9 cellular contexts compared by ENCODE assay signal in the genomic region with DNA sequence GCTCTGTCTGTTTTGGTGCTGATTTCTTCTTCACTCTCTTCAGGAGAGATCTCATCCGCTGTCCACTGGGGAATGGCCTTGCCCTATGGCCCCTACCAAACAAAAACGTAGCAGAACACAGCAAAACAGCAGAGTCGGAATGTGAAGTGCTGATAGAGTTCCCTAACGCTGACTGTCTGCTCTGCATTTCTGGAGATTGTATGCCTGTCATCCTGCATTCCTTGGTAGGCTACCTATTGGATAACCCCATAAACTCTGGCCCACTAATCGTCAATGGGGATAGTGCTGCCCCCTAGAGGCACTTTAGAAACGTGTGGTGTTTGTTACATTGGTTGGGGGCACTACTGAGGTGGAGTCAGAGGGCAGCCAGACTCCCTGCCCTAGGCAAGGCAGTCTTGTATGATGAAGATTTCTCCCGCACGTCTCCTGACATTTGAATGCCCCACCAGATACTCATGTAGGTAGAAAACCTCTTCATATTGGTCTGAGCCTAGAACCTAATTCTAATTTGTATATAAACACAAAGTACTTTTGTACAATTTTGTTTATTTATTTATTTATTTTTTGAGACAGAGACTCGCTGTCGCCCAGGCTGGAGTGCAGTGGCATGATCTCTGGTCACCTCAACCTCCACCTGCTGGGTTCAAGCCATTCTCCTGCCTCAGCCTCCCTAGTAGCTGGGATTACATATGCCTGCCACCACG. TPM values are rescaled to one million over a fixed set of nuclear protein-coding genes. Genes with fewer than 3 reads are reported as not detected.
DNase-seq lines count a peak whose midpoint lies in the region; ATAC-seq and TF ChIP-seq lines count a peak whose summit lies in the region.
"Had no signal": no experiment of that assay in that cellular context is flagged by ENCODE, and none has a peak within 500 bp of the region (broad histone marks: within the 10 kb centered on the region; RNA-seq: fewer than 3 reads in every experiment).

No MANE protein-coding gene starts in this region.

- H3K36me3 Mint-ChIP-seq in HFFc6 (ENCODE audit: low read depth) = no peaks in the 10 kb centered on the region
- H3K36me3 Mint-ChIP-seq in nephron (ENCODE audit: low read depth) = no peaks in the 10 kb centered on the region
- H3K36me3 Mint-ChIP-seq: IgD-negative memory B cell had no signal

- H3K4me3 Mint-ChIP-seq in HFFc6 = no peak overlapping the region
- no peak overlapping the region for H3K4me3 Mint-ChIP-seq in nephron
- H3K4me3 Mint-ChIP-seq: IgD-negative memory B cell had no signal

- H3K4me1 Mint-ChIP-seq in HFFc6 (ENCODE audit: low read depth) (peaks cover 13% of the 10 kb centered on the region), nephron (peaks cover 60% of the 10 kb centered on the region)

- DNase-seq in COLO829 (ENCODE audit: low spot score) (peak; percentile 76), HFFc6 (peak; percentile 31), NCI-H82 (lab: John Stamatoyannopoulos, UW) (peak; percentile 97), activated T-cell treated with anti-CD3 and anti-CD28 coated beads for 24 hours (ENCODE audit: low read depth) (peak; percentile 23), fibroblast of mammary gland (ENCODE audit: low read depth) (peak; percentile 82)

- no peak overlapping the region for H3K4me3 ChIP-seq in fibroblast of mammary gland (ENCODE audit: control insufficient read depth, low read depth, low read length)

- H3K27ac Mint-ChIP-seq in HFFc6 = no peak overlapping the region
- H3K27ac Mint-ChIP-seq in nephron = peak overlapping the region; percentile 45 to 78 (median 74)
- H3K27ac Mint-ChIP-seq: IgD-negative memory B cell had no signal

- ATAC-seq in GM19324 (IDR thresholded peaks at IDR 0.05; ENCODE audit: low FRiP score, unreplicated experiment) (no peak), HG03159 (IDR thresholded peaks at IDR 0.05; ENCODE audit: unreplicated experiment) (no peak)

- H3K9me3 Mint-ChIP-seq in HFFc6 (no peaks in the 10 kb centered on the region), nephron (no peaks in the 10 kb centered on the region)
- H3K9me3 Mint-ChIP-seq: IgD-negative memory B cell had no signal

- TF ChIP-seq CTCF in HFFc6 (IDR thresholded peaks at IDR 0.05) (peak; percentile 90), fibroblast of mammary gland (conservative IDR thresholded peaks at IDR 0.05; ENCODE audit: control insufficient read depth, insufficient read depth, low read depth, low read length) (peak; percentile 84), nephron (IDR thresholded peaks at IDR 0.05; ENCODE audit: unreplicated experiment in 3 of 3) (peak; percentile 69 to 76 (median 70))

- H3K27me3 Mint-ChIP-seq in HFFc6 (ENCODE audit: insufficient read depth) = peaks cover 13% of the 10 kb centered on the region
- H3K27me3 Mint-ChIP-seq in nephron (ENCODE audit: low read depth) = peaks cover 11% of the 10 kb centered on the region

RNA-seq across cellular contexts. Expression of a gene that starts 15.6 kb away (rescaled TPM):
- 10 to 100 TPM; 22.8 to 31.4 (median 23.4) TPM for total RNA-seq in HFFc6 (2021; fragmentation: NEBNext Ultra II Directional; extraction: Animal tissue kit (Norgen Biotek cat#: 25700))

Comparison
In these comparisons a context has a peak if more than half of its experiments do, and no peak if none do; other contexts are left out.
1. DNase-seq: peak in every context shown above with its lines; median percentile 97 in NCI-H82; 82 in fibroblast of mammary gland; 76 in COLO829; 31 in HFFc6; 23 in activated T-cell treated with anti-CD3 and anti-CD28 coated beads for 24 hours.